2 cellular contexts compared by ENCODE assay signal in the genomic region with DNA sequence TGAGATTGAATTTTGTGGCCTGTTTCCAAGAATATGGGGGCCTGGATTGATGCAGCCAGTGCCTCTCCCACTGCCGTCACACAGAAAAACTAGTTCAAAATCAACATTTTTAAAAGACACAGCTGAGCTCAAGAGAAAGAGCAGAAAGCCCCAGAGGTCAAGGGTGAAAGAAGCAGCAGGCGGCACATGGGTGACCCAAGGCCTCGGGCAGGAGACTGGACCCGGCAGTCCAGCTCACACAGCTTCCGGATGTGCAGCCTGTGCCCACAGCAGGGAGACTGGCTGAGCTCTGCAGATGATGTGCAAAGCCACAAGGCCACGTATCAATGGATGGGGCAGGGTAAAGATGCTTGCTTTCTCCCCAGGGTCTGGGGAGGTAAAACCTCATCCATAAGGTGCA.
TF ChIP-seq lines count a peak whose summit lies in the region.

No MANE protein-coding gene starts in this region.

TF ChIP-seq in K562, 482 proteins besides CTCF, POLR2A, EP300 and RAD21:
- no peak for TF ChIP-seq ZEB2 (IDR thresholded peaks at IDR 0.05)
- no peak for TF ChIP-seq TAF7 (tag; IDR thresholded peaks at IDR 0.05)

TF ChIP-seq in HepG2, 621 proteins besides CTCF, POLR2A, EP300 and RAD21:
- TF ChIP-seq SOX13 (IDR thresholded peaks at IDR 0.05) (no peak), SOX13 (CRISPR knock-in tag; conservative IDR thresholded peaks at IDR 0.05 in 1 of 2, IDR thresholded peaks at IDR 0.05 in 1 of 2) (no peak), ZNF619 (CRISPR knock-in tag; IDR thresholded peaks at IDR 0.05) (no peak), ZNF652 (CRISPR knock-in tag; IDR thresholded peaks at IDR 0.05; ENCODE audit: borderline replicate concordance, low read depth) (no peak), ZNF292 (CRISPR knock-in tag; IDR thresholded peaks at IDR 0.05; ENCODE audit: borderline replicate concordance, low read depth) (peak; percentile 32; the same call in 1 of the 2 replicates), NR2F6 (IDR thresholded peaks at IDR 0.05) (peak; percentile 63), NR2F6 (CRISPR knock-in tag; IDR thresholded peaks at IDR 0.05) (no peak)
- TF ChIP-seq, protein P1, sequence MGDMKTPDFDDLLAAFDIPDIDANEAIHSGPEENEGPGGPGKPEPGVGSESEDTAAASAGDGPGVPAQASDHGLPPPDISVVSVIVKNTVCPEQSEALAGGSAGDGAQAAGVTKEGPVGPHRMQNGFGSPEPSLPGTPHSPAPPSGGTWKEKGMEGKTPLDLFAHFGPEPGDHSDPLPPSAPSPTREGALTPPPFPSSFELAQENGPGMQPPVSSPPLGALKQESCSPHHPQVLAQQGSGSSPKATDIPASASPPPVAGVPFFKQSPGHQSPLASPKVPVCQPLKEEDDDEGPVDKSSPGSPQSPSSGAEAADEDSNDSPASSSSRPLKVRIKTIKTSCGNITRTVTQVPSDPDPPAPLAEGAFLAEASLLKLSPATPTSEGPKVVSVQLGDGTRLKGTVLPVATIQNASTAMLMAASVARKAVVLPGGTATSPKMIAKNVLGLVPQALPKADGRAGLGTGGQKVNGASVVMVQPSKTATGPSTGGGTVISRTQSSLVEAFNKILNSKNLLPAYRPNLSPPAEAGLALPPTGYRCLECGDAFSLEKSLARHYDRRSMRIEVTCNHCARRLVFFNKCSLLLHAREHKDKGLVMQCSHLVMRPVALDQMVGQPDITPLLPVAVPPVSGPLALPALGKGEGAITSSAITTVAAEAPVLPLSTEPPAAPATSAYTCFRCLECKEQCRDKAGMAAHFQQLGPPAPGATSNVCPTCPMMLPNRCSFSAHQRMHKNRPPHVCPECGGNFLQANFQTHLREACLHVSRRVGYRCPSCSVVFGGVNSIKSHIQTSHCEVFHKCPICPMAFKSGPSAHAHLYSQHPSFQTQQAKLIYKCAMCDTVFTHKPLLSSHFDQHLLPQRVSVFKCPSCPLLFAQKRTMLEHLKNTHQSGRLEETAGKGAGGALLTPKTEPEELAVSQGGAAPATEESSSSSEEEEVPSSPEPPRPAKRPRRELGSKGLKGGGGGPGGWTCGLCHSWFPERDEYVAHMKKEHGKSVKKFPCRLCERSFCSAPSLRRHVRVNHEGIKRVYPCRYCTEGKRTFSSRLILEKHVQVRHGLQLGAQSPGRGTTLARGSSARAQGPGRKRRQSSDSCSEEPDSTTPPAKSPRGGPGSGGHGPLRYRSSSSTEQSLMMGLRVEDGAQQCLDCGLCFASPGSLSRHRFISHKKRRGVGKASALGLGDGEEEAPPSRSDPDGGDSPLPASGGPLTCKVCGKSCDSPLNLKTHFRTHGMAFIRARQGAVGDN (CRISPR knock-in tag; IDR thresholded peaks at IDR 0.05) = peak; percentile 79
- TF ChIP-seq, protein P2, sequence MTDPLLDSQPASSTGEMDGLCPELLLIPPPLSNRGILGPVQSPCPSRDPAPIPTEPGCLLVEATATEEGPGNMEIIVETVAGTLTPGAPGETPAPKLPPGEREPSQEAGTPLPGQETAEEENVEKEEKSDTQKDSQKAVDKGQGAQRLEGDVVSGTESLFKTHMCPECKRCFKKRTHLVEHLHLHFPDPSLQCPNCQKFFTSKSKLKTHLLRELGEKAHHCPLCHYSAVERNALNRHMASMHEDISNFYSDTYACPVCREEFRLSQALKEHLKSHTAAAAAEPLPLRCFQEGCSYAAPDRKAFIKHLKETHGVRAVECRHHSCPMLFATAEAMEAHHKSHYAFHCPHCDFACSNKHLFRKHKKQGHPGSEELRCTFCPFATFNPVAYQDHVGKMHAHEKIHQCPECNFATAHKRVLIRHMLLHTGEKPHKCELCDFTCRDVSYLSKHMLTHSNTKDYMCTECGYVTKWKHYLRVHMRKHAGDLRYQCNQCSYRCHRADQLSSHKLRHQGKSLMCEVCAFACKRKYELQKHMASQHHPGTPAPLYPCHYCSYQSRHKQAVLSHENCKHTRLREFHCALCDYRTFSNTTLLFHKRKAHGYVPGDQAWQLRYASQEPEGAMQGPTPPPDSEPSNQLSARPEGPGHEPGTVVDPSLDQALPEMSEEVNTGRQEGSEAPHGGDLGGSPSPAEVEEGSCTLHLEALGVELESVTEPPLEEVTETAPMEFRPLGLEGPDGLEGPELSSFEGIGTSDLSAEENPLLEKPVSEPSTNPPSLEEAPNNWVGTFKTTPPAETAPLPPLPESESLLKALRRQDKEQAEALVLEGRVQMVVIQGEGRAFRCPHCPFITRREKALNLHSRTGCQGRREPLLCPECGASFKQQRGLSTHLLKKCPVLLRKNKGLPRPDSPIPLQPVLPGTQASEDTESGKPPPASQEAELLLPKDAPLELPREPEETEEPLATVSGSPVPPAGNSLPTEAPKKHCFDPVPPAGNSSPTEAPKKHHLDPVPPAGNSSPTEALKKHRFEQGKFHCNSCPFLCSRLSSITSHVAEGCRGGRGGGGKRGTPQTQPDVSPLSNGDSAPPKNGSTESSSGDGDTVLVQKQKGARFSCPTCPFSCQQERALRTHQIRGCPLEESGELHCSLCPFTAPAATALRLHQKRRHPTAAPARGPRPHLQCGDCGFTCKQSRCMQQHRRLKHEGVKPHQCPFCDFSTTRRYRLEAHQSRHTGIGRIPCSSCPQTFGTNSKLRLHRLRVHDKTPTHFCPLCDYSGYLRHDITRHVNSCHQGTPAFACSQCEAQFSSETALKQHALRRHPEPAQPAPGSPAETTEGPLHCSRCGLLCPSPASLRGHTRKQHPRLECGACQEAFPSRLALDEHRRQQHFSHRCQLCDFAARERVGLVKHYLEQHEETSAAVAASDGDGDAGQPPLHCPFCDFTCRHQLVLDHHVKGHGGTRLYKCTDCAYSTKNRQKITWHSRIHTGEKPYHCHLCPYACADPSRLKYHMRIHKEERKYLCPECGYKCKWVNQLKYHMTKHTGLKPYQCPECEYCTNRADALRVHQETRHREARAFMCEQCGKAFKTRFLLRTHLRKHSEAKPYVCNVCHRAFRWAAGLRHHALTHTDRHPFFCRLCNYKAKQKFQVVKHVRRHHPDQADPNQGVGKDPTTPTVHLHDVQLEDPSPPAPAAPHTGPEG (CRISPR knock-in tag; IDR thresholded peaks at IDR 0.05) = no peak
